Comparison of ENCODE assay signal across 30 cellular contexts in the genomic region with DNA sequence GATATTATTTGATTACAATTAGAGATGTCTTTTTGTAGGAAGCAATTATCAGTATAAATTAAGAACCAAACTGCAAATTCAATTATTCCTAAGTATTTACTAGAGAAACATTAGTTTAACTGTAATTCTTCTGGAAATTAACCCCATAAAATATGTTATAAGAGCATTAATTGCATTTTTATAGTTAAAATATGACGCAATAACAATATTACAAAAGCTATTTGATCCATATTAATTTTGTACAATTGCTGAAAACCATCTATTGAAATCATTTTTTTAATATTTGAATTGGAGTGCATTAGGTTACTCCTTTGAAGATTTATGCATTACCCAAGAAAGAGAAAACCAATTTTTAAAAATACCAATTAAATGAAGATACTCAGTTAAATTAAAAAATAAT.
"Had no signal": no experiment of that assay in that cellular context is flagged by ENCODE, and none has a peak within 500 bp of the region (broad histone marks: within the 10 kb centered on the region; RNA-seq: fewer than 3 reads in every experiment).

No MANE protein-coding gene starts in this region.

- H3K9ac ChIP-seq: neural progenitor cell, parathyroid adenoma had no signal

- DNase-seq: natural killer cell; occipital lobe; ovary; posterior cingulate gyrus; psoas muscle; right cardiac atrium; spleen; stimulated activated CD4-positive, alpha-beta T cell treated with anti-CD3 and anti-CD28 coated beads, Interleukin-12 subunit alpha, Interleukin-12 subunit beta, amount 100 ng/mL, for 4 hours; stimulated activated CD4-positive, alpha-beta T cell treated with anti-CD3 and anti-CD28 coated beads, Interleukin-1b, Interleukin-23, amount 100 ng/mL, for 48 hours; stimulated activated CD4-positive, alpha-beta T cell treated with anti-CD3 and anti-CD28 coated beads, Interleukin-4, amount 100 ng/mL, for 1 hour; stimulated activated CD4-positive, alpha-beta T cell treated with anti-CD3 and anti-CD28 coated beads, Interleukin-4, amount 100 ng/mL, for 4 hours; stimulated activated CD8-positive, alpha-beta memory T cell treated with anti-CD3 and anti-CD28 coated beads, Interleukin-4, amount 100 ng/mL, for 48 hours; stimulated activated naive CD4-positive, alpha-beta T cell; stimulated activated naive CD8-positive, alpha-beta T cell treated with anti-CD3 and anti-CD28 coated beads, Interleukin-15, amount 100 ng/mL, for 72 hours; stimulated activated naive CD8-positive, alpha-beta T cell treated with anti-CD3 and anti-CD28 coated beads, Interleukin-15, Interleukin-2, amounts not matched to agents 100 U/mL and 50 U/mL, for 24 hours; substantia nigra; testis; tibial artery; upper lobe of left lung had no signal

- FAIRE-seq: urothelium cell line had no signal

- H3K4me1 ChIP-seq: neural progenitor cell, parathyroid adenoma, psoas muscle, spleen, suprapubic skin, testis, tibial artery, upper lobe of left lung, vagina had no signal

- H3K4me3 Mint-ChIP-seq: natural killer cell; nephron; neural progenitor cell; stimulated activated memory B cell treated with anti-CD40 and anti-IgM and Interleukin-4, amounts not matched to agents 10 μg/mL and 1 μg/mL and 100 μg/mL, for 72 hours; stimulated activated naive CD8-positive, alpha-beta T cell treated with anti-CD3 and anti-CD28 coated beads, Interleukin-15, amount 100 ng/mL, for 72 hours had no signal

- H3K27me3 Mint-ChIP-seq: stimulated activated memory B cell treated with anti-CD40 and anti-IgM and Interleukin-4, amounts not matched to agents 10 μg/mL and 1 μg/mL and 100 μg/mL, for 72 hours; stimulated activated naive CD8-positive, alpha-beta T cell treated with anti-CD3 and anti-CD28 coated beads, Interleukin-15, amount 100 ng/mL, for 72 hours had no signal

- H3K4me3 ChIP-seq: neural progenitor cell, ovary, psoas muscle, skin epidermis, smooth muscle cell, spleen, suprapubic skin, testis, tibial artery, upper lobe of left lung, vagina had no signal

- H3K4me2 ChIP-seq: neural progenitor cell, smooth muscle cell had no signal

- H2AFZ ChIP-seq: neural progenitor cell, parathyroid adenoma had no signal

- H3K79me2 ChIP-seq: parathyroid adenoma had no signal

- H3K36me3 ChIP-seq: neural progenitor cell, ovary, spleen, suprapubic skin, tibial artery, upper lobe of left lung, vagina had no signal

- ATAC-seq: natural killer cell; psoas muscle; right cardiac atrium; sciatic nerve; stimulated activated memory B cell treated with anti-CD40 and anti-IgM and Interleukin-4, amounts not matched to agents 10 μg/mL and 1 μg/mL and 100 μg/mL, for 72 hours; stimulated activated naive CD8-positive, alpha-beta T cell treated with anti-CD3 and anti-CD28 coated beads, Interleukin-15, amount 100 ng/mL, for 72 hours; stimulated activated naive CD8-positive, alpha-beta T cell treated with anti-CD3 and anti-CD28 coated beads, Interleukin-15, Interleukin-2, amounts not matched to agents 100 U/mL and 50 U/mL, for 24 hours had no signal

- H3K4me1 Mint-ChIP-seq: natural killer cell; neural progenitor cell; stimulated activated memory B cell treated with anti-CD40 and anti-IgM and Interleukin-4, amounts not matched to agents 10 μg/mL and 1 μg/mL and 100 μg/mL, for 72 hours; stimulated activated naive CD8-positive, alpha-beta T cell treated with anti-CD3 and anti-CD28 coated beads, Interleukin-15, amount 100 ng/mL, for 72 hours had no signal

- H3K27ac ChIP-seq: neural progenitor cell, ovary, parathyroid adenoma, psoas muscle, skin epidermis, spleen, suprapubic skin, testis, tibial artery, upper lobe of left lung, vagina had no signal

- H3K27me3 ChIP-seq: neural progenitor cell, ovary, spleen, suprapubic skin, testis, tibial artery, upper lobe of left lung, vagina had no signal

- H3K9me3 ChIP-seq: ovary, psoas muscle, spleen, suprapubic skin, testis, tibial artery, upper lobe of left lung, vagina had no signal

- H3K27ac Mint-ChIP-seq: natural killer cell; nephron; neural progenitor cell; progenitor cell of endocrine pancreas; stimulated activated memory B cell treated with anti-CD40 and anti-IgM and Interleukin-4, amounts not matched to agents 10 μg/mL and 1 μg/mL and 100 μg/mL, for 72 hours; stimulated activated naive CD8-positive, alpha-beta T cell treated with anti-CD3 and anti-CD28 coated beads, Interleukin-15, amount 100 ng/mL, for 72 hours had no signal

- H3K9me3 Mint-ChIP-seq: nephron; neural progenitor cell; stimulated activated memory B cell treated with anti-CD40 and anti-IgM and Interleukin-4, amounts not matched to agents 10 μg/mL and 1 μg/mL and 100 μg/mL, for 72 hours; stimulated activated naive CD8-positive, alpha-beta T cell treated with anti-CD3 and anti-CD28 coated beads, Interleukin-15, amount 100 ng/mL, for 72 hours had no signal

- H3K36me3 Mint-ChIP-seq: neural progenitor cell; stimulated activated memory B cell treated with anti-CD40 and anti-IgM and Interleukin-4, amounts not matched to agents 10 μg/mL and 1 μg/mL and 100 μg/mL, for 72 hours had no signal
